ENCODE assay signal across 17 cellular contexts in genomic region chr9:106704056-106704625, GRCh38.
DNase-seq lines count a peak whose midpoint lies in the region; ATAC-seq and TF ChIP-seq lines count a peak whose summit lies in the region.
"Had no signal": no experiment of that assay in that cellular context is flagged by ENCODE, and none has a peak within 500 bp of the region (broad histone marks: within the 10 kb centered on the region; RNA-seq: fewer than 3 reads in every experiment).

No MANE protein-coding gene starts in this region.

- H2BK120ac ChIP-seq in neuronal stem cell (ENCODE audit: low read depth, low read length), result no peak overlapping the region

- H2AFZ ChIP-seq in GM23338, result peak overlapping the region; percentile 77
- H2AFZ ChIP-seq in neuronal stem cell (ENCODE audit: low read length), result peak overlapping the region; percentile 3

- H3K27me3 ChIP-seq in GM23338 (ENCODE audit: insufficient read depth) (no peaks in the 10 kb centered on the region), neuronal stem cell (ENCODE audit: control insufficient read depth in 3 of 3, insufficient read depth in 3 of 3, low read depth in 1 of 3, low read length in 3 of 3) (no peaks in the 10 kb centered on the region), psoas muscle (ENCODE audit: insufficient read depth in 3 of 3, low read length in 2 of 3) (no peaks in the 10 kb centered on the region), left lung (no peaks in the 10 kb centered on the region)

- H3K36me3 Mint-ChIP-seq in GM23338 (ENCODE audit: low read depth), result peaks cover 4% of the 10 kb centered on the region; the same call in 2 of the 3 replicates
- H3K36me3 Mint-ChIP-seq in naive thymus-derived CD8-positive, alpha-beta T cell, result no peaks in the 10 kb centered on the region

- no peak overlapping the region for H3K14ac ChIP-seq in neuronal stem cell (ENCODE audit: low read length)

- H3K27ac ChIP-seq in GM23338 (ENCODE audit: low read depth), result no peak overlapping the region
- no peak overlapping the region for H3K27ac ChIP-seq in neuronal stem cell (replicated peaks; ENCODE audit: low read length)
- no peak overlapping the region for H3K27ac ChIP-seq in psoas muscle
- no peak overlapping the region for H3K27ac ChIP-seq in left lung
- H3K27ac ChIP-seq: C4-2B had no signal

- H3K9me2 ChIP-seq in GM23338 (ENCODE audit: insufficient read depth), result no peaks in the 10 kb centered on the region; the same call in 1 of the 2 replicates
- H3K9me2 ChIP-seq: SK-N-SH had no signal

- H2BK15ac ChIP-seq in neuronal stem cell (ENCODE audit: low read length), result no peak overlapping the region

- H2BK5ac ChIP-seq in neuronal stem cell (ENCODE audit: low read length), result no peak overlapping the region

- H3K4ac ChIP-seq in neuronal stem cell (ENCODE audit: low read length), result no peak overlapping the region

- peaks cover 0 to 2% of the 10 kb centered on the region in 2 donors for H3K9me3 ChIP-seq in neuronal stem cell (replicated peaks in 1 of 2; ENCODE audit: control insufficient read depth in 2 of 2, insufficient read depth in 1 of 2, low read depth in 1 of 2, low read length in 2 of 2)
- no peaks in the 10 kb centered on the region for H3K9me3 ChIP-seq in psoas muscle
- peaks cover 0 to 11% of the 10 kb centered on the region in 2 donors for H3K9me3 ChIP-seq in left lung
- H3K9me3 ChIP-seq: SK-N-SH had no signal

- peaks cover 4% of the 10 kb centered on the region; the same call in 2 of the 3 replicates for H3K9me3 Mint-ChIP-seq in GM23338
- peaks cover 0 to 30% (median 6%) of the 10 kb centered on the region in 9 donors for H3K9me3 Mint-ChIP-seq in naive thymus-derived CD8-positive, alpha-beta T cell

- TF ChIP-seq CTCF in GM23338 (conservative IDR thresholded peaks at IDR 0.05; ENCODE audit: low read depth in 2 of 2), result no peak
- peak; percentile 7 for TF ChIP-seq CTCF in astrocyte of the cerebellum (IDR thresholded peaks at IDR 0.05; ENCODE audit: low read depth, low read length, missing control alignments)
- no peak for TF ChIP-seq CTCF in psoas muscle (IDR thresholded peaks at IDR 0.05)
- no peak for TF ChIP-seq CTCF in left lung (IDR thresholded peaks at IDR 0.05)

- H2BK12ac ChIP-seq in neuronal stem cell (ENCODE audit: low read length), result no peak overlapping the region

- H3K36me3 ChIP-seq in GM23338 (ENCODE audit: insufficient read depth) (no peaks in the 10 kb centered on the region), neuronal stem cell (replicated peaks in 1 of 2; ENCODE audit: control insufficient read depth in 2 of 2, insufficient read depth in 2 of 2, low read length in 2 of 2) (no peaks in the 10 kb centered on the region), psoas muscle (ENCODE audit: insufficient read depth in 1 of 2, low read depth in 1 of 2) (no peaks in the 10 kb centered on the region), left lung (no peaks in the 10 kb centered on the region)

- H3K9ac ChIP-seq in neuronal stem cell (ENCODE audit: low read depth, low read length, poor library complexity), result no peak overlapping the region
- H3K9ac ChIP-seq: SK-N-SH had no signal

- H3K4me1 Mint-ChIP-seq in GM23338, result peaks cover 2% of the 10 kb centered on the region; the same call in 1 of the 3 replicates
- H3K4me1 Mint-ChIP-seq in naive thymus-derived CD8-positive, alpha-beta T cell, result no peaks in the 10 kb centered on the region

- no peak overlapping the region for H3K18ac ChIP-seq in neuronal stem cell (ENCODE audit: low read length)

- POLR2A ChIA-PET in naive thymus-derived CD8-positive, alpha-beta T cell (lab: Charles Lee), result no interaction called here

- no peak overlapping the region for H2AK5ac ChIP-seq in neuronal stem cell (ENCODE audit: low read depth, low read length)

- H3K23ac ChIP-seq in neuronal stem cell (ENCODE audit: low read depth, low read length, poor library complexity), result no peak overlapping the region

- H3K4me1 ChIP-seq in GM23338 (ENCODE audit: insufficient read depth), result no peaks in the 10 kb centered on the region
- H3K4me1 ChIP-seq in neuronal stem cell (ENCODE audit: control insufficient read depth in 2 of 2, insufficient read depth in 1 of 2, low read depth in 1 of 2, low read length in 2 of 2), result no peaks in the 10 kb centered on the region
- H3K4me1 ChIP-seq in psoas muscle, result peaks cover 14% of the 10 kb centered on the region
- no peaks in the 10 kb centered on the region for H3K4me1 ChIP-seq in left lung

- in situ Hi-C loops in astrocyte of the cerebellum (cut with HindIII; ENCODE audit: low sequenced_read_pairs), result no loop called here

- H3K79me2 ChIP-seq in GM23338 (replicated peaks; ENCODE audit: insufficient read depth), result no peaks in the 10 kb centered on the region

- no peaks in the 10 kb centered on the region for H3K27me3 Mint-ChIP-seq in GM23338 (ENCODE audit: insufficient read depth, low read depth, poor library complexity)
- peaks cover 0 to 4% (median 0%) of the 10 kb centered on the region in 5 donors for H3K27me3 Mint-ChIP-seq in naive thymus-derived CD8-positive, alpha-beta T cell

- H3K4me2 ChIP-seq in GM23338, result no peak overlapping the region
- H3K4me2 ChIP-seq in neuronal stem cell (ENCODE audit: insufficient read depth, low read length, poor library complexity, severe bottlenecking), result no peak overlapping the region
- H3K4me2 ChIP-seq: SK-N-SH had no signal

- intact Hi-C loops in psoas muscle (cut with DNase I) (loop anchor here in 1 of 2 donors (10.0 kb wide), 1 partner anchor 161 kb away; the partner anchor contains the start of gene ZNF462), left lung (cut with DNase I) (no loop called here)

- H4K20me1 ChIP-seq in GM23338 (replicated peaks; ENCODE audit: insufficient read depth), result no peaks in the 10 kb centered on the region

- H3K4me3 ChIP-seq in GM23338 (no peak overlapping the region), astrocyte of the cerebellum (ENCODE audit: low read depth, low read length) (no peak overlapping the region), neuronal stem cell (ENCODE audit: low read length in 2 of 2) (no peak overlapping the region), psoas muscle (no peak overlapping the region), left lung (no peak overlapping the region)

- no peak overlapping the region for H4K8ac ChIP-seq in neuronal stem cell (ENCODE audit: low read depth, low read length)

- no peaks in the 10 kb centered on the region for H3K79me1 ChIP-seq in neuronal stem cell (ENCODE audit: low read depth, low read length)

- H3K4me3 Mint-ChIP-seq in GM23338, result no peak overlapping the region
- no peak overlapping the region for H3K4me3 Mint-ChIP-seq in naive thymus-derived CD8-positive, alpha-beta T cell

- H3F3A ChIP-seq in GM23338 (replicated peaks; ENCODE audit: low read depth), result no peaks in the 10 kb centered on the region

- H4K91ac ChIP-seq in neuronal stem cell (ENCODE audit: low read depth, low read length, poor library complexity), result no peak overlapping the region

- no peak overlapping the region for H3K27ac Mint-ChIP-seq in GM23338
- H3K27ac Mint-ChIP-seq in naive thymus-derived CD8-positive, alpha-beta T cell, result no peak overlapping the region

- ATAC-seq in GM23338 (no peak), psoas muscle (no peak), left lung (no peak)
- no peak for ATAC-seq in naive thymus-derived CD8-positive, alpha-beta T cell

- no CpG with 5 or more reads among the region's 5 CpGs for WGBS in neuronal stem cell (ENCODE audit: extremely low coverage in 2 of 2, insufficient read length in 2 of 2, insufficient replicate concordance in 1 of 2), 2 donors
- WGBS in psoas muscle, 3 donors, result 68 to 73% (median 71%) methylated on average over 5 of the region's 5 CpGs

- DNase-seq in GM23338 (ENCODE audit: low spot score), result no peak
- DNase-seq in astrocyte of the cerebellum (ENCODE audit: low read depth), result no peak
- peak; percentile 41 for DNase-seq in fibroblast of gingiva (ENCODE audit: low read depth)
- DNase-seq in neuronal stem cell (ENCODE audit: low spot score), result no peak
- DNase-seq in NCI-H524 treated with DMSO at 0.1 percent for 48 hours (lab: John Stamatoyannopoulos, UW), result no peak
- no peak for DNase-seq in psoas muscle
- no peak for DNase-seq in naive thymus-derived CD8-positive, alpha-beta T cell
- no peak for DNase-seq in left lung
- DNase-seq: IMR-90; NCI-H1092; NCI-H146; NCI-H2029 treated with DMSO at 0.1 percent for 48 hours; NCI-H446 treated with DMSO at 0.1 percent for 48 hours; NK-92 treated with Interleukin-12 subunit alpha and Interleukin-12 subunit beta, amount 100 ng/mL, for 24 hours; SHP77; SK-N-SH had no signal

TF ChIP-seq in GM23338, 12 proteins besides CTCF, POLR2A, EP300 and RAD21 (continues in another document):
- no peak for TF ChIP-seq EZH2phosphoT487 (IDR thresholded peaks at IDR 0.05; ENCODE audit: unreplicated experiment)
